In the genomic region with DNA sequence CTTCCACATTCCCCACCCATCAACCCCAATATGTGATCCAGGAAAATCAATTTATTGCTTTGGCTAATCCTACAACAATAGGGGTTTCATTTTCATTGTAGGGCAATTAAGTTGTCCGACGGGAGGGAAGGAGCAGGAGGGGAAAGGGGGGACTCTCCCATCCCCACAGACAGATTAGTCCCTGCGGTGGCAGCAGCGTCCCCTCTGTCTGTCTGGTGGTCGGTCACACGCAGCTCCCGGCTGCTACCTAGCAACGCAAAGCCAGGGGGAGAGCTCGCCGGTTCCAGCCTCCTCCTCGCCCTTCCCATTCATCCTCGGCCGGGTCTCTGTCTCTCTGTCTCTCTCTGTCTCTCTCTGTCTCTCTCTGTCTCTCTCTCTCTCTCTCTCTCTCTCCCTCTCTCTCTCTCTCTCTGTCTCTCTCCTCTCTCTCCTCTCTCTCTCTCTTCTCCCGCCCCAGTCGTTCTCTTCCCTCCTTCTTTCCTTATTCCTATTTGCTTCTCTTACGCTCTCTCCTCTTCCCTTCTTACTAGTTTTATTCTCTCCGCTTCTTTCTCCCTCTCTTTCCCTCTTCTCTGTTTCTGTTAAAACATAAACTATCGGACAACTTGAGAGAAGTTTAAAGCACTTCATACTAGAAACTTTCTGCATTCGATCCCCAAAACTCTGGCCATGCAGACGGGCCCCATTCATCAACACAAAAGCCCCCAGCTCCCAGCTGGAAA, we compare ENCODE assay signal across 9 cellular contexts. TPM values are rescaled to one million over a fixed set of nuclear protein-coding genes. Genes with fewer than 3 reads are reported as not detected.
DNase-seq lines count a peak whose midpoint lies in the region; ATAC-seq, FAIRE-seq and TF ChIP-seq lines count a peak whose summit lies in the region.
"Had no signal": no experiment of that assay in that cellular context is flagged by ENCODE, and none has a peak within 500 bp of the region (broad histone marks: within the 10 kb centered on the region; RNA-seq: fewer than 3 reads in every experiment).

No MANE protein-coding gene starts in this region.

- H3K9me3 ChIP-seq in astrocyte (ENCODE audit: insufficient read depth, low read depth, low read length) (no peaks in the 10 kb centered on the region), thoracic aorta (no peaks in the 10 kb centered on the region)

- no peak for DNase-seq in activated T-cell treated with anti-CD3 and anti-CD28 coated beads, Interleukin-2, amount 50 U/mL, for 72 hours
- DNase-seq in activated T-cell treated with anti-CD3 and anti-CD28 coated beads for 4 hours (no peak), astrocyte (ENCODE audit: low read depth) (no peak), memory B cell (ENCODE audit: low spot score in 2 of 2) (no peak), thoracic aorta (ENCODE audit: low spot score) (no peak), mesenteric fat pad (ENCODE audit: low spot score) (no peak)

- TF ChIP-seq CTCF in astrocyte (IDR thresholded peaks at IDR 0.05; ENCODE audit: insufficient read depth, low read depth, low read length) (no peak), thoracic aorta (IDR thresholded peaks at IDR 0.05) (no peak)

- ATAC-seq in activated T-cell treated with anti-CD3 and anti-CD28 coated beads, Interleukin-2, amount 50 U/mL, for 72 hours (replicated peaks in 1 of 2) = no peak
- ATAC-seq in memory B cell (ENCODE audit: low read depth) (no peak), thoracic aorta (ENCODE audit: insufficient number of reproducible peaks, low FRiP score, low read depth) (no peak), HG02571 (IDR thresholded peaks at IDR 0.05; ENCODE audit: unreplicated experiment) (no peak), GM19035 (IDR thresholded peaks at IDR 0.05; ENCODE audit: unreplicated experiment) (no peak)

- peak overlapping the region; percentile 21 for H3K4me3 ChIP-seq in astrocyte (ENCODE audit: insufficient read depth, low read depth, low read length)
- H3K4me3 ChIP-seq in thoracic aorta = peak overlapping the region; percentile 79

- peak overlapping the region; percentile 48 to 74 for H3K4me3 Mint-ChIP-seq in activated T-cell treated with anti-CD3 and anti-CD28 coated beads, Interleukin-2, amount 50 U/mL, for 72 hours
- H3K4me3 Mint-ChIP-seq in astrocyte (ENCODE audit: unreplicated experiment) (peak overlapping the region; percentile 20), memory B cell (peak overlapping the region; percentile 8)

- no peak overlapping the region for H3K27ac Mint-ChIP-seq in activated T-cell treated with anti-CD3 and anti-CD28 coated beads, Interleukin-2, amount 50 U/mL, for 72 hours
- no peak overlapping the region for H3K27ac Mint-ChIP-seq in astrocyte (ENCODE audit: unreplicated experiment)
- no peak overlapping the region for H3K27ac Mint-ChIP-seq in memory B cell

- no peaks in the 10 kb centered on the region for H3K79me2 ChIP-seq in astrocyte (ENCODE audit: insufficient read depth, low read length)

- peaks cover 59% of the 10 kb centered on the region for H3K27me3 ChIP-seq in astrocyte (ENCODE audit: insufficient read depth, low read length)
- no peaks in the 10 kb centered on the region for H3K27me3 ChIP-seq in thoracic aorta (replicated peaks; ENCODE audit: insufficient read depth)

- H3K4me2 ChIP-seq in astrocyte (ENCODE audit: low read length) = peak overlapping the region; percentile 88

- no peaks in the 10 kb centered on the region for H3K36me3 ChIP-seq in astrocyte (ENCODE audit: insufficient read depth, low read length)
- H3K36me3 ChIP-seq in thoracic aorta = no peaks in the 10 kb centered on the region

- H4K20me1 ChIP-seq in astrocyte (ENCODE audit: insufficient read depth, low read length) = no peaks in the 10 kb centered on the region

- no peak overlapping the region for H3K9ac ChIP-seq in astrocyte (ENCODE audit: low read length)

- H3K27ac ChIP-seq in astrocyte (ENCODE audit: low read depth, low read length) = no peak overlapping the region
- H3K27ac ChIP-seq in thoracic aorta = no peak overlapping the region

- H3K27me3 Mint-ChIP-seq in activated T-cell treated with anti-CD3 and anti-CD28 coated beads, Interleukin-2, amount 50 U/mL, for 72 hours (ENCODE audit: low read depth) = peaks cover 65% of the 10 kb centered on the region
- H3K27me3 Mint-ChIP-seq in astrocyte (ENCODE audit: low read depth, unreplicated experiment) (peaks cover 37% of the 10 kb centered on the region), memory B cell (peaks cover 37% of the 10 kb centered on the region)

- peaks cover 33% of the 10 kb centered on the region for H3K4me1 ChIP-seq in astrocyte (ENCODE audit: insufficient read depth, low read length)
- H3K4me1 ChIP-seq in thoracic aorta (ENCODE audit: control insufficient read depth in 1 of 2, low read depth in 2 of 2) = peaks cover 22 to 39% of the 10 kb centered on the region in 2 donors

- peaks cover 3 to 4% of the 10 kb centered on the region in 2 donors for H3K36me3 Mint-ChIP-seq in activated T-cell treated with anti-CD3 and anti-CD28 coated beads, Interleukin-2, amount 50 U/mL, for 72 hours (ENCODE audit: insufficient read depth in 2 of 2)
- H3K36me3 Mint-ChIP-seq in astrocyte (ENCODE audit: low read depth, unreplicated experiment) = no peaks in the 10 kb centered on the region
- H3K36me3 Mint-ChIP-seq in memory B cell = peaks cover 1% of the 10 kb centered on the region

- H3K9me3 Mint-ChIP-seq in activated T-cell treated with anti-CD3 and anti-CD28 coated beads, Interleukin-2, amount 50 U/mL, for 72 hours = no peaks in the 10 kb centered on the region
- H3K9me3 Mint-ChIP-seq in astrocyte (ENCODE audit: unreplicated experiment) = no peaks in the 10 kb centered on the region
- no peaks in the 10 kb centered on the region for H3K9me3 Mint-ChIP-seq in memory B cell

- peak overlapping the region; percentile 18 for H2AFZ ChIP-seq in astrocyte (ENCODE audit: low read depth, low read length)

- peaks cover 43% of the 10 kb centered on the region for H3K4me1 Mint-ChIP-seq in activated T-cell treated with anti-CD3 and anti-CD28 coated beads, Interleukin-2, amount 50 U/mL, for 72 hours (ENCODE audit: low read depth)
- H3K4me1 Mint-ChIP-seq in astrocyte (ENCODE audit: low read depth, unreplicated experiment) (peaks cover 6% of the 10 kb centered on the region), memory B cell (peaks cover 32% of the 10 kb centered on the region)

- no peak for FAIRE-seq in astrocyte (lab: Jason Lieb, UNC)
- FAIRE-seq: H54 had no signal

RNA-seq across cellular contexts. Expression of a gene that starts 1.2 kb away (rescaled TPM):
- under 1 TPM; 0.37 to 0.70 TPM for total RNA-seq in activated T-cell treated with anti-CD3 and anti-CD28 coated beads, Interleukin-2, amount 50 U/mL, for 72 hours
- 0.79 and 1.00 TPM in 2 replicates for total RNA-seq in astrocyte
- under 1 TPM; 0.07 to 0.14 TPM for total RNA-seq in thoracic aorta
- not detected for total RNA-seq in mesenteric fat pad

Comparison
In these comparisons a context has a peak if more than half of its experiments do, and no peak if none do; other contexts are left out.
1. H3K4me3 Mint-ChIP-seq: peak in every context shown above with its lines; median percentile 61 in activated T-cell treated with anti-CD3 and anti-CD28 coated beads, Interleukin-2, amount 50 U/mL, for 72 hours; 20 in astrocyte; 8 in memory B cell.